Comparison of ENCODE assay signal across 2 cellular contexts in the genomic region with DNA sequence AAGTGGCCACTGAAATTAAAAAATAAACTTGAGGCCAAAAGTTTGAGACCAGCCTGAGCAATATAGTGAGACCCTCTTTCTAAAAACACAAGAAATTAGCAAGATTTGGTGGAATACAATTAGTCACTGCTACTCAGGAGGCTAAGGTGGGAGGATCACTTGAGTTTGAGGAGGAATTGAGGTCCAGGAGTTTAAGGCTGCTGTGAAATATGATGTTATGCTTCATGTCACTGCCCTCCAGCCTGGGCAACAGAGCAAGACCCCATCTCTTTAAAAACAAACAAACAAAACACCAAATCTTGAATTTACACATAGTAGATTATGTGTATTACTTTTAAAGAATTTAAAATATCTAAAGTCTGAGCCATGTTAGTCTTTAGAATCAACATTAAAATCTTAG.
TF ChIP-seq lines count a peak whose summit lies in the region.

No MANE protein-coding gene starts in this region.

TF ChIP-seq in HEK293, 187 proteins besides CTCF, POLR2A, EP300 and RAD21:
- TF ChIP-seq GLIS1 (tag by site-specific recombination; IDR thresholded peaks at IDR 0.05), result no peak
- peak; percentile 81 for TF ChIP-seq ZNF121 (tag by site-specific recombination; IDR thresholded peaks at IDR 0.05)
- TF ChIP-seq ZNF580 (tag by site-specific recombination; IDR thresholded peaks at IDR 0.05), result no peak
- TF ChIP-seq ZSCAN4 (tag by site-specific recombination; IDR thresholded peaks at IDR 0.05), result no peak
- no peak for TF ChIP-seq ZNF266 (tag by site-specific recombination; IDR thresholded peaks at IDR 0.05; ENCODE audit: low read depth)
- no peak for TF ChIP-seq GFI1B (tag by site-specific recombination; IDR thresholded peaks at IDR 0.05)
- no peak for TF ChIP-seq ZBTB6 (tag by site-specific recombination; IDR thresholded peaks at IDR 0.05)

TF ChIP-seq in H1, 55 proteins besides CTCF, POLR2A, EP300 and RAD21:
- no peak for TF ChIP-seq ZNF274 (IDR thresholded peaks at IDR 0.05; ENCODE audit: borderline replicate concordance, extremely low read depth, low read length)
- TF ChIP-seq CBX8 (IDR thresholded peaks at IDR 0.05; ENCODE audit: borderline replicate concordance, low read depth, low read length), result no peak
- TF ChIP-seq, protein P1, sequence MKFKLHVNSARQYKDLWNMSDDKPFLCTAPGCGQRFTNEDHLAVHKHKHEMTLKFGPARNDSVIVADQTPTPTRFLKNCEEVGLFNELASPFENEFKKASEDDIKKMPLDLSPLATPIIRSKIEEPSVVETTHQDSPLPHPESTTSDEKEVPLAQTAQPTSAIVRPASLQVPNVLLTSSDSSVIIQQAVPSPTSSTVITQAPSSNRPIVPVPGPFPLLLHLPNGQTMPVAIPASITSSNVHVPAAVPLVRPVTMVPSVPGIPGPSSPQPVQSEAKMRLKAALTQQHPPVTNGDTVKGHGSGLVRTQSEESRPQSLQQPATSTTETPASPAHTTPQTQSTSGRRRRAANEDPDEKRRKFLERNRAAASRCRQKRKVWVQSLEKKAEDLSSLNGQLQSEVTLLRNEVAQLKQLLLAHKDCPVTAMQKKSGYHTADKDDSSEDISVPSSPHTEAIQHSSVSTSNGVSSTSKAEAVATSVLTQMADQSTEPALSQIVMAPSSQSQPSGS (IDR thresholded peaks at IDR 0.05; ENCODE audit: low read length), result no peak
- no peak for TF ChIP-seq RXRA (IDR thresholded peaks at IDR 0.05; ENCODE audit: insufficient read depth, low read depth, low read length)
- TF ChIP-seq JUN (IDR thresholded peaks at IDR 0.05; ENCODE audit: low read depth, low read length), result no peak
- TF ChIP-seq NRF1 (IDR thresholded peaks at IDR 0.05; ENCODE audit: low read depth, low read length), result no peak
- no peak for TF ChIP-seq BRCA1 (IDR thresholded peaks at IDR 0.05; ENCODE audit: low read depth, low read length)
- TF ChIP-seq RNF2 (IDR thresholded peaks at IDR 0.05; ENCODE audit: borderline replicate concordance, low read depth, low read length, missing control alignments, poor library complexity, severe bottlenecking), result no peak
- no peak for TF ChIP-seq NANOG (IDR thresholded peaks at IDR 0.05; ENCODE audit: insufficient read depth, low read depth, low read length, poor library complexity, severe bottlenecking)
- TF ChIP-seq TAF7 (optimal IDR thresholded peaks at IDR 0.05; ENCODE audit: borderline replicate concordance, low read depth, low read length), result no peak
- TF ChIP-seq BCL11A (IDR thresholded peaks at IDR 0.05; ENCODE audit: low read depth in 2 of 2, low read length in 2 of 2), result no peak
